In genomic region chr20:46089076-46089337, GRCh38 we compare ENCODE assay signal across 8 cellular contexts. TPM values are rescaled to one million over a fixed set of nuclear protein-coding genes. Genes with fewer than 3 reads are reported as not detected.
DNase-seq lines count a peak whose midpoint lies in the region; ATAC-seq, FAIRE-seq and TF ChIP-seq lines count a peak whose summit lies in the region.

No MANE protein-coding gene starts in this region.

- no peaks in the 10 kb centered on the region for H3K9me3 ChIP-seq in DOHH2 (ENCODE audit: control insufficient read depth, insufficient read depth, low read length)
- H3K9me3 ChIP-seq in HUES48 (ENCODE audit: control insufficient read depth, insufficient read depth, low read length) = no peaks in the 10 kb centered on the region
- H3K9me3 ChIP-seq in mononuclear cell (ENCODE audit: low read depth, low read length) = no peaks in the 10 kb centered on the region

- no peak for FAIRE-seq in bronchial epithelial cell (lab: Jason Lieb, UNC)

- H3K27me3 ChIP-seq in DOHH2 (ENCODE audit: control insufficient read depth, low read length) (no peaks in the 10 kb centered on the region), HUES48 (ENCODE audit: control insufficient read depth, insufficient read depth, low read length) (no peaks in the 10 kb centered on the region), bronchial epithelial cell (ENCODE audit: control insufficient read depth, insufficient read depth, low read length) (no peaks in the 10 kb centered on the region), mononuclear cell (ENCODE audit: insufficient read depth, low read length) (no peaks in the 10 kb centered on the region)

- no peaks in the 10 kb centered on the region; the same call in 1 of the 2 replicates for H3F3A ChIP-seq in DOHH2 (ENCODE audit: control insufficient read depth, insufficient read depth)

- peak overlapping the region; percentile 79 for H3K4me2 ChIP-seq in DOHH2 (ENCODE audit: low read length)

- DNase-seq in bronchial epithelial cell (ENCODE audit: low read depth) = peak; percentile 17
- no peak for DNase-seq in GM19240 (ENCODE audit: insufficient read length, low spot score)
- no peak for DNase-seq in AG08396 (ENCODE audit: low spot score)
- no peak for DNase-seq in pons (ENCODE audit: low spot score)

- peak overlapping the region; percentile 94 for H3K4me3 ChIP-seq in DOHH2 (ENCODE audit: low read length)
- peak overlapping the region; percentile 80 for H3K4me3 ChIP-seq in HUES48 (ENCODE audit: low read depth, low read length)
- H3K4me3 ChIP-seq in bronchial epithelial cell (ENCODE audit: low read depth, low read length) = peak overlapping the region; percentile 76
- H3K4me3 ChIP-seq in mononuclear cell (ENCODE audit: low read length) = peak overlapping the region; percentile 68

- H3K27ac ChIP-seq in DOHH2 (ENCODE audit: low read depth, low read length) (no peak overlapping the region), HUES48 (ENCODE audit: low read depth, low read length) (peak overlapping the region; percentile 94)

- H3K36me3 ChIP-seq in DOHH2 (ENCODE audit: control insufficient read depth, low read length) (peaks cover 28% of the 10 kb centered on the region), HUES48 (ENCODE audit: control insufficient read depth, insufficient read depth, low read length) (no peaks in the 10 kb centered on the region), bronchial epithelial cell (ENCODE audit: control insufficient read depth, insufficient read depth, low read length) (no peaks in the 10 kb centered on the region)

- H3K79me2 ChIP-seq in DOHH2 (ENCODE audit: control insufficient read depth, low read length) = peaks cover 55% of the 10 kb centered on the region

- H3K4me1 ChIP-seq in DOHH2 (ENCODE audit: control insufficient read depth, low read length) (peaks cover 33% of the 10 kb centered on the region), HUES48 (ENCODE audit: control insufficient read depth, insufficient read depth, low read length) (peaks cover 16% of the 10 kb centered on the region), mononuclear cell (ENCODE audit: insufficient read depth, low read length) (peaks cover 44% of the 10 kb centered on the region)

- H4K20me1 ChIP-seq in DOHH2 (ENCODE audit: control insufficient read depth, insufficient read depth, low read depth, low read length) = peaks cover 37% of the 10 kb centered on the region

- H3K9ac ChIP-seq in HUES48 (ENCODE audit: low read depth, low read length) = peak overlapping the region; percentile 97

- TF ChIP-seq CTCF in DOHH2 (IDR thresholded peaks at IDR 0.05; ENCODE audit: low read depth, low read length, poor library complexity, severe bottlenecking) = no peak
- TF ChIP-seq CTCF in bronchial epithelial cell (IDR thresholded peaks at IDR 0.05; ENCODE audit: insufficient read depth, low read length, severe bottlenecking) = no peak

- no peaks in the 10 kb centered on the region for H3K9me2 ChIP-seq in DOHH2 (replicated peaks; ENCODE audit: control insufficient read depth, low read length)

- no peak for ATAC-seq in HG03159 (IDR thresholded peaks at IDR 0.05; ENCODE audit: unreplicated experiment)

RNA-seq across cellular contexts. Expression of gene NCOA5, which starts 0.8 kb away (rescaled TPM):
- total RNA-seq in bronchial epithelial cell (7.9 and 9.5 TPM in 2 replicates), mononuclear cell (15.6 TPM)

RNA-seq across cellular contexts. Expression of gene CD40, which starts 29.1 kb away (rescaled TPM):
- 4.7 and 6.5 TPM in 2 replicates for total RNA-seq in bronchial epithelial cell
- total RNA-seq in mononuclear cell = 10.2 TPM

RNA-seq across cellular contexts. Expression of gene SLC12A5, which starts 60.0 kb away (rescaled TPM):
- not detected in 2 replicates for total RNA-seq in bronchial epithelial cell
- 0.10 TPM for total RNA-seq in mononuclear cell
